7 cellular contexts compared by ENCODE assay signal in the genomic region with DNA sequence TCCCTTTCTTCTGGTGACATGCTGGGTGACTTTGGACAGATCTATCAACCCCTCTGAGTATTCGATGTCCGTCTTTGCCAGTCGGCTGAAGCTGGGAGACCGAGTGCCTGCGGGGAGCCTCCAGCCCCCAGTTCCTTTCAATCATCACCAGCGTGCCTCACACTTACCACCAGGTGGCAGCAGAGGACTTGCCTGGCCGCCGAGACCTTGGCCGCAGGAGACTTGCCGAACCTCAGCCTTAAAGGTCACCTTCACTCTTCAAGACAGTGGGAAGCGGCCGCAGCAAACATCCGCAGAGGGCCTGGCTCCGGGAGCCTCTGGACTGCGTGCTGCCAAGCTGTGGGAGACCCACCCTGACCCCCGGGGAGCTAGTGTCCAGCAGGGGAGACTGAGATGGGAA.
DNase-seq lines count a peak whose midpoint lies in the region; ATAC-seq and TF ChIP-seq lines count a peak whose summit lies in the region.
"Not testable (repeated sequence)": the region's sequence is repeated elsewhere in the genome, so short reads cannot be mapped to it uniquely, and the experiment has no call there.

No MANE protein-coding gene starts in this region.

- not testable (repeated sequence) for H3K9me3 ChIP-seq in HCT116 (ENCODE audit: control insufficient read depth in 1 of 2, insufficient read depth in 1 of 2, low read depth in 1 of 2, low read length in 2 of 2); right lobe of liver; gastrocnemius medialis

- not testable (repeated sequence) for BruUV-seq in HCT116 (replicated peaks; lab: Mats Ljungman, UMichigan)

- not testable (repeated sequence) for H3K27me3 Mint-ChIP-seq in activated CD4-positive, alpha-beta T cell treated with anti-CD3 and anti-CD28 coated beads for 36 hours; effector memory CD8-positive, alpha-beta T cell

- H3K36me3 Mint-ChIP-seq in activated CD4-positive, alpha-beta T cell treated with anti-CD3 and anti-CD28 coated beads for 36 hours (ENCODE audit: low read depth); effector memory CD8-positive, alpha-beta T cell (ENCODE audit: insufficient read depth): not testable (repeated sequence)

- H3K27ac ChIP-seq in HCT116 (ENCODE audit: low read depth, low read length); right lobe of liver; gastrocnemius medialis: not testable (repeated sequence)

- intact Hi-C loops in HCT116 (cut with micrococcal nuclease); activated CD4-positive, alpha-beta T cell treated with anti-CD3 and anti-CD28 coated beads for 36 hours (cut with DNase I, micrococcal nuclease); right lobe of liver (cut with DNase I); gastrocnemius medialis (cut with DNase I; ENCODE audit: low total_unique reads): not testable (repeated sequence)

- not testable (repeated sequence) for H3K9ac ChIP-seq in HCT116 (ENCODE audit: low read length)

- not testable (repeated sequence) for H3K79me2 ChIP-seq in HCT116 (ENCODE audit: insufficient read depth, low read length)

- not testable (repeated sequence) for H4K20me1 ChIP-seq in HCT116 (ENCODE audit: insufficient read depth)

- not testable (repeated sequence) for H3K4me1 ChIP-seq in HCT116 (ENCODE audit: control insufficient read depth in 1 of 2, insufficient read depth in 2 of 2, low read length in 2 of 2); right lobe of liver; gastrocnemius medialis

- not testable (repeated sequence) for H3K4me2 ChIP-seq in HCT116 (ENCODE audit: low read length)

- RAD21 ChIA-PET in HCT116 (lab: Charles Lee; ENCODE audit: low non-redundant PET in 1 of 2, low total read pairs in 2 of 2, uncharacterized antibody in 2 of 2, unreplicated experiment in 2 of 2) = not testable (repeated sequence)

- not testable (repeated sequence) for H2AFZ ChIP-seq in HCT116 (ENCODE audit: low read depth, low read length, poor library complexity, severe bottlenecking)

- not testable (repeated sequence) for H3K27me3 ChIP-seq in HCT116 (ENCODE audit: insufficient read depth, low read length); right lobe of liver; gastrocnemius medialis

- not testable (repeated sequence) for TF ChIP-seq RAD21 in HCT116 (IDR thresholded peaks at IDR 0.05; ENCODE audit: low read depth)

- POLR2A ChIA-PET in HCT116 (lab: Charles Lee); activated CD4-positive, alpha-beta T cell treated with anti-CD3 and anti-CD28 coated beads for 36 hours (lab: Charles Lee): not testable (repeated sequence)

- H3K9me2 ChIP-seq in HCT116 (ENCODE audit: insufficient read depth) = not testable (repeated sequence)

- ATAC-seq in GM19035 (IDR thresholded peaks at IDR 0.05; ENCODE audit: unreplicated experiment) (peak; percentile 64), HCT116 (peak; percentile 89), HG03378 (IDR thresholded peaks at IDR 0.05; ENCODE audit: unreplicated experiment) (peak; percentile 62), right lobe of liver (peak; percentile 76 to 88 (median 79)), gastrocnemius medialis (peak; percentile 69 to 83)
- peak; percentile 73 for ATAC-seq in activated CD4-positive, alpha-beta T cell treated with anti-CD3 and anti-CD28 coated beads for 36 hours
- peak; percentile 54 for ATAC-seq in effector memory CD8-positive, alpha-beta T cell (replicated peaks)

- H3K4me1 Mint-ChIP-seq in activated CD4-positive, alpha-beta T cell treated with anti-CD3 and anti-CD28 coated beads for 36 hours; effector memory CD8-positive, alpha-beta T cell (ENCODE audit: low read depth in 2 of 2): not testable (repeated sequence)

- CTCF ChIA-PET in HCT116 (lab: Charles Lee); activated CD4-positive, alpha-beta T cell treated with anti-CD3 and anti-CD28 coated beads for 36 hours (lab: Charles Lee): not testable (repeated sequence)

- H3K36me3 ChIP-seq in HCT116 (ENCODE audit: control insufficient read depth in 1 of 2, insufficient read depth in 2 of 2, low read length in 2 of 2); right lobe of liver; gastrocnemius medialis: not testable (repeated sequence)

- not testable (repeated sequence) for H3K27ac Mint-ChIP-seq in activated CD4-positive, alpha-beta T cell treated with anti-CD3 and anti-CD28 coated beads for 36 hours; effector memory CD8-positive, alpha-beta T cell

- not testable (repeated sequence) for H3K4me3 Mint-ChIP-seq in activated CD4-positive, alpha-beta T cell treated with anti-CD3 and anti-CD28 coated beads for 36 hours; effector memory CD8-positive, alpha-beta T cell

- WGBS in right lobe of liver (ENCODE audit: insufficient coverage, low coverage, low lambda C conversion rate, missing lambda C conversion rate) = no CpG with 5 or more reads among the region's 16 CpGs

- H3K9me3 Mint-ChIP-seq in activated CD4-positive, alpha-beta T cell treated with anti-CD3 and anti-CD28 coated beads for 36 hours (ENCODE audit: low read depth); effector memory CD8-positive, alpha-beta T cell: not testable (repeated sequence)

- H3K4me3 ChIP-seq in HCT116 (replicated peaks in 1 of 2; ENCODE audit: low read depth in 1 of 2, low read length in 2 of 2); right lobe of liver; gastrocnemius medialis: not testable (repeated sequence)

- TF ChIP-seq POLR2A in HCT116 (IDR thresholded peaks at IDR 0.05; ENCODE audit: borderline replicate concordance, extremely low read depth, insufficient read depth, insufficient read length); right lobe of liver (IDR thresholded peaks at IDR 0.05); gastrocnemius medialis (IDR thresholded peaks at IDR 0.05): not testable (repeated sequence)

- in situ Hi-C loops in gastrocnemius medialis (cut with MboI; ENCODE audit: low sequenced_read_pairs in 4 of 4) = not testable (repeated sequence)

- TF ChIP-seq CTCF in HCT116 (IDR thresholded peaks at IDR 0.05 in 2 of 3, conservative IDR thresholded peaks at IDR 0.05 in 1 of 3; ENCODE audit: borderline replicate concordance in 1 of 3, insufficient read depth in 1 of 3, low read depth in 2 of 3, low read length in 2 of 3); right lobe of liver (IDR thresholded peaks at IDR 0.05); gastrocnemius medialis (IDR thresholded peaks at IDR 0.05 in 4 of 5, conservative IDR thresholded peaks at IDR 0.05 in 1 of 5): not testable (repeated sequence)

- not testable (repeated sequence) for DNase-seq in HCT116 (ENCODE audit: low read depth, low spot score); activated CD4-positive, alpha-beta T cell treated with anti-CD3 and anti-CD28 coated beads for 36 hours; effector memory CD8-positive, alpha-beta T cell; right lobe of liver; gastrocnemius medialis
